ENCODE assay signal across 26 cellular contexts in the genomic region with DNA sequence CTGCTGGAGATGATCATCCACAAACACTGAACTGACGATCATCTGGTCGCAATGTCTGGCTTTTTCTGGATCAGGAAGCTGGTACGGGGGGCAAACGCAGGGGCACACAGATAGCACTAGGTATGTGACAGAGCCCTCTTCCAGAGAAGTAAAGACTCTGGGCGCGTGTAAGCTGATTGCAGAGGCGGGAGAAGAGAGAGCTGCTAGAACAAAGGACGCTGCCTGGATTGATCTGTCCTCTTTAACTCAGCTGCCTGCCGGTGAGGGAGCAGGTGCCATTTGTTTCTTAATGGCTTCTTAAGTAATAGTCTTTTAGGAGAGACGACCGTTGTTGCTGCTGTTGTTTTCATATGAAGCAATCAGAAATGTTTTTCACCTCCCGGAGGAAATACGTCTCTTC.
DNase-seq lines count a peak whose midpoint lies in the region; ATAC-seq and TF ChIP-seq lines count a peak whose summit lies in the region.
"Had no signal": no experiment of that assay in that cellular context is flagged by ENCODE, and none has a peak within 500 bp of the region (broad histone marks: within the 10 kb centered on the region; RNA-seq: fewer than 3 reads in every experiment).

No MANE protein-coding gene starts in this region.

- no peak overlapping the region for H3K4me3 ChIP-seq in WERI-Rb-1 (ENCODE audit: low read depth, low read length)
- H3K4me3 ChIP-seq: cardiac muscle cell, heart left ventricle, PC-9, sigmoid colon had no signal

- H3K36me3 ChIP-seq in WERI-Rb-1 = no peaks in the 10 kb centered on the region
- H3K36me3 ChIP-seq: cardiac muscle cell, heart left ventricle, sigmoid colon had no signal

- no peaks in the 10 kb centered on the region for H3K9me3 ChIP-seq in CD4-positive, alpha-beta T cell (ENCODE audit: control insufficient read depth, low read length)
- no peaks in the 10 kb centered on the region for H3K9me3 ChIP-seq in WERI-Rb-1 (ENCODE audit: severe bottlenecking)
- H3K9me3 ChIP-seq: heart left ventricle, sigmoid colon had no signal

- peaks cover 8% of the 10 kb centered on the region for H3K4me1 Mint-ChIP-seq in CD4-positive, alpha-beta T cell (ENCODE audit: low read depth)
- H3K4me1 Mint-ChIP-seq in naive thymus-derived CD8-positive, alpha-beta T cell = peaks cover 0 to 4% (median 0%) of the 10 kb centered on the region in 4 donors

- TF ChIP-seq CTCF in CD4-positive, alpha-beta T cell (IDR thresholded peaks at IDR 0.05) = no peak
- no peak for TF ChIP-seq CTCF in WERI-Rb-1 (IDR thresholded peaks at IDR 0.05; ENCODE audit: low read depth, low read length)

- H3K9me3 Mint-ChIP-seq in CD4-positive, alpha-beta T cell = no peaks in the 10 kb centered on the region
- no peaks in the 10 kb centered on the region for H3K9me3 Mint-ChIP-seq in naive thymus-derived CD8-positive, alpha-beta T cell

- no peaks in the 10 kb centered on the region for H3K27me3 Mint-ChIP-seq in CD4-positive, alpha-beta T cell
- H3K27me3 Mint-ChIP-seq in naive thymus-derived CD8-positive, alpha-beta T cell = peaks cover 0 to 8% (median 2%) of the 10 kb centered on the region in 5 donors

- ATAC-seq in CD4-positive, alpha-beta T cell (ENCODE audit: poor library complexity) = peak; percentile 32
- ATAC-seq in GM19452 (IDR thresholded peaks at IDR 0.05; ENCODE audit: unreplicated experiment) = no peak
- ATAC-seq in naive thymus-derived CD8-positive, alpha-beta T cell = no peak
- ATAC-seq: heart left ventricle; left colon; naive thymus-derived CD4-positive, alpha-beta T cell had no signal

- CTCF ChIA-PET in CD4-positive, alpha-beta T cell (lab: Charles Lee) = no interaction called here

- H3K27ac ChIP-seq in CD4-positive, alpha-beta T cell (ENCODE audit: low read depth, low read length) = no peak overlapping the region
- H3K27ac ChIP-seq in WERI-Rb-1 (peak overlapping the region; percentile 55), substantia nigra (ENCODE audit: low read depth, low read length, poor library complexity, severe bottlenecking) (no peak overlapping the region)
- H3K27ac ChIP-seq: cardiac muscle cell, heart left ventricle, PC-9, sigmoid colon had no signal

- H3K36me3 Mint-ChIP-seq in CD4-positive, alpha-beta T cell (ENCODE audit: low read depth) = no peaks in the 10 kb centered on the region
- no peaks in the 10 kb centered on the region for H3K36me3 Mint-ChIP-seq in naive thymus-derived CD8-positive, alpha-beta T cell
- H3K36me3 Mint-ChIP-seq: naive thymus-derived CD4-positive, alpha-beta T cell had no signal

- no peak overlapping the region for H3K27ac Mint-ChIP-seq in CD4-positive, alpha-beta T cell
- no peak overlapping the region for H3K27ac Mint-ChIP-seq in naive thymus-derived CD8-positive, alpha-beta T cell
- H3K27ac Mint-ChIP-seq: HFFc6 had no signal

- intact Hi-C loops in CD4-positive, alpha-beta T cell (cut with DNase I, micrococcal nuclease) = no loop called here

- H3K4me3 Mint-ChIP-seq in CD4-positive, alpha-beta T cell = no peak overlapping the region
- peak overlapping the region in 1 of 10 donors; percentile 37 for H3K4me3 Mint-ChIP-seq in naive thymus-derived CD8-positive, alpha-beta T cell
- H3K4me3 Mint-ChIP-seq: HFFc6 had no signal

- H3K27me3 ChIP-seq in CD4-positive, alpha-beta T cell (ENCODE audit: control insufficient read depth, insufficient read depth, low read length) = no peaks in the 10 kb centered on the region
- H3K27me3 ChIP-seq in WERI-Rb-1 (ENCODE audit: insufficient read depth, low read depth, severe bottlenecking) = no peaks in the 10 kb centered on the region
- H3K27me3 ChIP-seq: cardiac muscle cell, heart left ventricle, sigmoid colon had no signal

- POLR2A ChIA-PET in CD4-positive, alpha-beta T cell (lab: Charles Lee) = no interaction called here
- POLR2A ChIA-PET in naive thymus-derived CD8-positive, alpha-beta T cell (lab: Charles Lee) = no interaction called here

- no peak for DNase-seq in CD4-positive, alpha-beta T cell
- DNase-seq in NCI-H1417 treated with DMSO at 0.1 percent for 48 hours (lab: John Stamatoyannopoulos, UW) (peak; percentile 63), NCI-H2227 (lab: John Stamatoyannopoulos, UW; ENCODE audit: unreplicated experiment) (peak; percentile 82), WERI-Rb-1 (peak; percentile 67), substantia nigra (lab: John Stamatoyannopoulos, UW) (no peak), LoVo (ENCODE audit: low spot score) (no peak)
- no peak for DNase-seq in naive thymus-derived CD8-positive, alpha-beta T cell
- DNase-seq: activated CD4-positive, CD25-positive, alpha-beta regulatory T cell treated with anti-CD3 and anti-CD28 coated beads, Interleukin-2, amount 50 U/mL, for 72 hours; activated naive CD4-positive, alpha-beta T cell treated with anti-CD3 and anti-CD28 coated beads, Interleukin-2, amount 50 U/mL, for 16 hours; activated T-cell treated with anti-CD3 and anti-CD28 coated beads, Interleukin-2, amount 50 U/mL, for 48 hours; anterior cingulate cortex; DMS79 treated with DMSO at 0.1 percent for 48 hours; heart left ventricle; HFFc6; left colon; mesenchymal stem cell; naive thymus-derived CD4-positive, alpha-beta T cell; NCI-H1694; PC-9; SHP77 treated with DMSO at 0.1 percent for 48 hours; sigmoid colon; stimulated activated CD4-positive, alpha-beta T cell treated with anti-CD3 and anti-CD28 coated beads, Interleukin-15, amount 100 ng/mL, for 24 hours; stimulated activated CD8-positive, alpha-beta memory T cell treated with anti-CD3 and anti-CD28 coated beads, Interleukin-4, amount 100 ng/mL, for 48 hours; trophoblast cell had no signal

Comparison
In these comparisons a context has a peak if more than half of its experiments do, and no peak if none do; other contexts are left out.
1. DNase-seq: peak in NCI-H1417 treated with DMSO at 0.1 percent for 48 hours (single experiment), NCI-H2227 (single experiment) and WERI-Rb-1 (single experiment); none in CD4-positive, alpha-beta T cell (0 of 10), substantia nigra (0 of 49), naive thymus-derived CD8-positive, alpha-beta T cell (0 of 10) and LoVo (single experiment).